ENCODE assay signal across 12 cellular contexts in the genomic region with DNA sequence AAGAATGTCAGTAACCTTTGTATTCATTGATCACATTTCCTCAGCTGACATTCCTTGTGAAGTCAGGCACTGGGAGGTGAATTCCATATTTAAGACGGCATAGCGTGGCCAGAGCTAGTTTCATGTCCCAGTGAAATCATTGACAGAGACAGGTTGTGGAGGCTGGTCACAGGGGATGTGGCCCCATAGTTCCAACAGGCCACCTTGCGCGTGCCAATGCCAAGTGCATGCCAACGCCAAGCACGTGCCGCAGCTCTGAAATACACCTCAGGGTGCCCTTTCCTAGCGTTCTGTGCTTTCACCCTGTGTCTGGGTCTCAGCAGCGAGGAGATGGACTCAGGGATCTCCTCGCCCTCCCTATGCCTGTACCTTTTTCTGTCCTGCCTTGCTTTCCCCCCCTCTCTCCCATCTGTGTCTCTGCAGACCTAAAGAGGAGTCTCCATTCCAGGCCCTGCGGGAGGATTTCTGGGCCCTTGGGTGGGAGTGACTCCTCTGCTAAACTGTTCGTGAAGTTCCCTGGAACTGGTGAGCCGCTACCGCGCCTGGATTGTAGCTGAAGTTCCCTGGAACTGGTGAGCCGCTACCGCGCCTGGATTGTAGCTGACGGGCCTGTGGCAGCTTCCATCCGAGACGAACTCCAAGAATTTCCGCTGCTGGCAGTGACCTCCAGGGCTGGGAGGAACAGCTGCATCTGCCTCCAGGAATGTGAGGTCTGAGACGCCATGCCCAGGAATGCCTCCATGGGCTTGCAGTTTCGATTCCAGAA. TPM values are rescaled to one million over a fixed set of nuclear protein-coding genes. Genes with fewer than 3 reads are reported as not detected.
DNase-seq lines count a peak whose midpoint lies in the region; TF ChIP-seq lines count a peak whose summit lies in the region.
"Had no signal": no experiment of that assay in that cellular context is flagged by ENCODE, and none has a peak within 500 bp of the region (broad histone marks: within the 10 kb centered on the region; RNA-seq: fewer than 3 reads in every experiment).

No MANE protein-coding gene starts in this region.

- peak overlapping the region; percentile 94 for H3K27ac ChIP-seq in SJCRH30
- peak overlapping the region; percentile 75 for H3K27ac ChIP-seq in left ventricle myocardium inferior (replicated peaks)
- H3K27ac ChIP-seq: BLaER1 had no signal

- CTCF ChIA-PET in Caco-2 (lab: Charles Lee): no interaction called here

- H3K27ac Mint-ChIP-seq in Caco-2 (ENCODE audit: unreplicated experiment): peak overlapping the region; percentile 57
- H3K27ac Mint-ChIP-seq in osteocyte (ENCODE audit: unreplicated experiment): no peak overlapping the region
- H3K27ac Mint-ChIP-seq: activated T-cell treated with anti-CD3 and anti-CD28 coated beads, Interleukin-2, amount 50 U/mL, for 72 hours had no signal

- H3K4me3 ChIP-seq in Caco-2 (ENCODE audit: low read depth, low read length) (no peak overlapping the region), SJCRH30 (peak overlapping the region; percentile 12; the same call in 1 of the 2 replicates), left ventricle myocardium inferior (peak overlapping the region; percentile 17)
- H3K4me3 ChIP-seq: BLaER1, gastroesophageal sphincter, tibial nerve had no signal

- H3K4me1 Mint-ChIP-seq in Caco-2 (ENCODE audit: low read depth, unreplicated experiment): no peaks in the 10 kb centered on the region
- no peaks in the 10 kb centered on the region for H3K4me1 Mint-ChIP-seq in osteocyte (ENCODE audit: unreplicated experiment)

- no TSS peak for BruUV-seq in Caco-2 (replicated peaks; lab: Mats Ljungman, UMichigan)

- intact Hi-C loops in Caco-2 (cut with micrococcal nuclease; ENCODE audit: unreplicated experiment): no loop called here
- intact Hi-C loops in left ventricle myocardium inferior (cut with micrococcal nuclease): loop anchor here (10.0 kb wide), 1 partner anchor 117 kb away; no protein-coding TSS in a partner anchor

- 0 out of 2 replicates have a peak, but pooled peaks cover 3% of the 10 kb centered on the region for H3K9me3 ChIP-seq in Caco-2
- H3K9me3 ChIP-seq in SJCRH30 (replicated peaks): no peaks in the 10 kb centered on the region
- H3K9me3 ChIP-seq in left ventricle myocardium inferior (replicated peaks): peaks cover 7% of the 10 kb centered on the region

- H3K36me3 Mint-ChIP-seq in Caco-2 (ENCODE audit: insufficient read depth, unreplicated experiment) (no peaks in the 10 kb centered on the region), osteocyte (ENCODE audit: unreplicated experiment) (no peaks in the 10 kb centered on the region)

- H3K4me3 Mint-ChIP-seq in Caco-2 (ENCODE audit: unreplicated experiment): no peak overlapping the region
- no peak overlapping the region for H3K4me3 Mint-ChIP-seq in osteocyte (ENCODE audit: unreplicated experiment)
- H3K4me3 Mint-ChIP-seq: activated T-cell treated with anti-CD3 and anti-CD28 coated beads, Interleukin-2, amount 50 U/mL, for 72 hours had no signal

- H3K4me1 ChIP-seq in Caco-2 (no peaks in the 10 kb centered on the region), SJCRH30 (peaks cover 30% of the 10 kb centered on the region), left ventricle myocardium inferior (peaks cover 62% of the 10 kb centered on the region)
- H3K4me1 ChIP-seq: gastroesophageal sphincter had no signal

- POLR2A ChIA-PET in Caco-2 (lab: Charles Lee): no interaction called here

- DNase-seq in Caco-2 (peak in 1 of 2 experiments; percentile 48), SJCRH30 (peak; percentile 88 to 90), left ventricle myocardium inferior (peak; percentile 53), osteocyte (ENCODE audit: extremely low spot score, unreplicated experiment) (peak; percentile 76), NCI-H1694 treated with DMSO at 0.1 percent for 48 hours (lab: John Stamatoyannopoulos, UW) (no peak), NCI-H1417 treated with DMSO at 0.1 percent for 48 hours (lab: John Stamatoyannopoulos, UW) (no peak), SIG-M5 (lab: John Stamatoyannopoulos, UW) (no peak)
- DNase-seq in activated T-cell treated with anti-CD3 and anti-CD28 coated beads, Interleukin-2, amount 50 U/mL, for 1 hour: no peak
- DNase-seq: activated T-cell treated with anti-CD3 and anti-CD28 coated beads, Interleukin-2, amount 50 U/mL, for 72 hours had no signal

- no peaks in the 10 kb centered on the region for H3K27me3 Mint-ChIP-seq in Caco-2 (ENCODE audit: insufficient read depth, unreplicated experiment)
- peaks cover 21% of the 10 kb centered on the region for H3K27me3 Mint-ChIP-seq in osteocyte (ENCODE audit: unreplicated experiment)

- TF ChIP-seq CTCF in Caco-2 (IDR thresholded peaks at IDR 0.05; ENCODE audit: insufficient read depth in 1 of 2, low read depth in 1 of 2, low read length in 1 of 2, severe bottlenecking in 1 of 2, unreplicated experiment in 1 of 2) (no peak), left ventricle myocardium inferior (IDR thresholded peaks at IDR 0.05; ENCODE audit: borderline replicate concordance) (no peak), osteocyte (IDR thresholded peaks at IDR 0.05) (no peak)

- H3K27me3 ChIP-seq in Caco-2 (replicated peaks; ENCODE audit: control insufficient read depth, insufficient read depth, low read length): no peaks in the 10 kb centered on the region
- no peaks in the 10 kb centered on the region for H3K27me3 ChIP-seq in SJCRH30
- H3K27me3 ChIP-seq in left ventricle myocardium inferior (ENCODE audit: low read depth): no peaks in the 10 kb centered on the region
- H3K27me3 ChIP-seq: BLaER1, gastroesophageal sphincter, tibial nerve had no signal

- H3K9me3 Mint-ChIP-seq in Caco-2 (ENCODE audit: unreplicated experiment) (no peaks in the 10 kb centered on the region), osteocyte (ENCODE audit: unreplicated experiment) (peaks cover 8% of the 10 kb centered on the region)

- H3K36me3 ChIP-seq in Caco-2 (ENCODE audit: control insufficient read depth, insufficient read depth, low read length) (no peaks in the 10 kb centered on the region), SJCRH30 (peaks cover 1% of the 10 kb centered on the region; the same call in 1 of the 2 replicates), left ventricle myocardium inferior (peaks cover 5% of the 10 kb centered on the region)
- H3K36me3 ChIP-seq: BLaER1 had no signal

RNA-seq across cellular contexts. Expression of gene AQP1, which starts 19.7 kb away (rescaled TPM):
- total RNA-seq in Caco-2 (2022): 0.19 and 0.52 TPM in 2 replicates
- total RNA-seq in SJCRH30 (2014; rRNA removed; shearing (Covaris generic)): 29.4 and 31.4 TPM in 2 replicates
- 253 TPM for total RNA-seq in left ventricle myocardium inferior
- 6.0 and 6.7 TPM in 2 replicates for total RNA-seq in osteocyte

RNA-seq across cellular contexts. Expression of gene GHRHR, which starts 32.4 kb away (rescaled TPM):
- total RNA-seq in Caco-2 (2022): not detected in 2 replicates
- not detected in 2 replicates for total RNA-seq in SJCRH30 (2014; rRNA removed; shearing (Covaris generic))
- total RNA-seq in left ventricle myocardium inferior: not detected
- total RNA-seq in osteocyte: not detected in 2 replicates
- total RNA-seq: activated T-cell treated with anti-CD3 and anti-CD28 coated beads, Interleukin-2, amount 50 U/mL, for 72 hours; gastroesophageal sphincter; tibial nerve had no signal

Comparison
In these comparisons a context has a peak if more than half of its experiments do, and no peak if none do; other contexts are left out.
1. DNase-seq: peak in SJCRH30 (2 of 2), left ventricle myocardium inferior (single experiment) and osteocyte (single experiment); none in NCI-H1694 treated with DMSO at 0.1 percent for 48 hours (single experiment), NCI-H1417 treated with DMSO at 0.1 percent for 48 hours (single experiment), activated T-cell treated with anti-CD3 and anti-CD28 coated beads, Interleukin-2, amount 50 U/mL, for 1 hour (single experiment) and SIG-M5 (single experiment).